Comparison of ENCODE assay signal across 26 cellular contexts in genomic region chr10:1284076-1284475, GRCh38.
"Had no signal": no experiment of that assay in that cellular context is flagged by ENCODE, and none has a peak within 500 bp of the region (broad histone marks: within the 10 kb centered on the region; RNA-seq: fewer than 3 reads in every experiment).

No MANE protein-coding gene starts in this region.

- ATAC-seq: activated CD4-positive, CD25-positive, alpha-beta regulatory T cell treated with anti-CD3 and anti-CD28 coated beads, Interleukin-2, amount 50 U/mL, for 24 hours; activated CD8-positive, alpha-beta memory T cell treated with anti-CD3 and anti-CD28 coated beads, Interleukin-2, amount 10 ng/mL, durations not matched to agents 7 days and 5 days; activated naive CD8-positive, alpha-beta T cell treated with anti-CD3 and anti-CD28 coated beads, Interleukin-2, amount 50 U/mL, for 24 hours; body of pancreas; esophagus mucosa; T-helper 17 cell had no signal

- H3K27me3 ChIP-seq: adrenal gland, body of pancreas had no signal

- H3K9me3 ChIP-seq: adrenal gland, body of pancreas had no signal

- H3K27ac ChIP-seq: adrenal gland, body of pancreas, WERI-Rb-1 had no signal

- H3K36me3 ChIP-seq: adrenal gland, WERI-Rb-1 had no signal

- H3K4me1 ChIP-seq: adrenal gland, body of pancreas had no signal

- DNase-seq: activated B cell treated with CpG ODN at 0.5 μM for 24 hours; activated CD4-positive, alpha-beta memory T cell treated with anti-CD3 and anti-CD28 coated beads, Interleukin-2, amount 10 ng/mL, durations not matched to agents 7 days and 5 days; activated CD4-positive, alpha-beta T cell treated with anti-CD3 and anti-CD28 coated beads for 48 hours; activated CD8-positive, alpha-beta memory T cell treated with anti-CD3 and anti-CD28 coated beads, Interleukin-2, amount 10 ng/mL, durations not matched to agents 7 days and 5 days; activated CD8-positive, alpha-beta memory T cell treated with anti-CD3 and anti-CD28 coated beads, Interleukin-2, amount 50 U/mL, for 4 hours; activated effector memory CD4-positive, alpha-beta T cell treated with anti-CD3 and anti-CD28 coated beads, Interleukin-2, amount 50 U/mL, for 16 hours; activated naive CD4-positive, alpha-beta T cell treated with anti-CD3 and anti-CD28 coated beads for 36 hours; activated naive CD8-positive, alpha-beta T cell treated with anti-CD3 and anti-CD28 coated beads for 36 hours; activated naive CD8-positive, alpha-beta T cell treated with anti-CD3 and anti-CD28 coated beads, Interleukin-2, amount 50 U/mL, for 24 hours; activated T-cell treated with anti-CD3 and anti-CD28 coated beads, Interleukin-2, amount 50 U/mL, for 1 hour; activated T-cell treated with anti-CD3 and anti-CD28 coated beads, Interleukin-2, amount 50 U/mL, for 48 hours; adrenal gland; amygdala; aorta; body of pancreas; caudate nucleus; cortex of kidney; dermis blood vessel endothelial cell; effector CD4-positive, alpha-beta T cell; foreskin fibroblast; T-helper 1 cell; T-helper 17 cell; T1000; WERI-Rb-1 had no signal

- H3K4me3 ChIP-seq: adrenal gland, body of pancreas had no signal
